Comparison of ENCODE assay signal across 10 cellular contexts in the genomic region with DNA sequence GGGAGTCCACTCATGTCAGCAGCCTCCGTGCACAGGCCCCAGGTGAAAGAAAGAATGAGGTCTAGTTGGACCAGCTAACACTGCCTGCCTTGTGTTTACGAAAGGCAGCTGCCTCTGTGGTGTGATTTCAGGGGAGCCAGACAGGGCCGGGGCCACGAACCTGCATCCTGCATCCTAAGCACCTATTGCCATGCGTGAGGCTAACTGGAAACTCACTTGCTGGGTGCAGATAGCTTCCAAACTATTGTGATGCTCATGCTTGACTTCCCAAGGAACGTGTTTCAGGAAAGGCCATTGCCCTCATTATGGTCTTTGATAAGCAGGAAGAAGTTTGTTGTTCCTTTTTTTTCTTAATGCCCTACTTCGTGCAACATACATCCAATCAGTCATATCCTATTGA. TPM values are rescaled to one million over a fixed set of nuclear protein-coding genes. Genes with fewer than 3 reads are reported as not detected.
DNase-seq lines count a peak whose midpoint lies in the region; ATAC-seq, FAIRE-seq and TF ChIP-seq lines count a peak whose summit lies in the region.
"Had no signal": no experiment of that assay in that cellular context is flagged by ENCODE, and none has a peak within 500 bp of the region (broad histone marks: within the 10 kb centered on the region; RNA-seq: fewer than 3 reads in every experiment).

No MANE protein-coding gene starts in this region.

- FAIRE-seq in GM12891 (lab: Jason Lieb, UNC) = peak; percentile 23

- H3K27ac ChIP-seq in endodermal cell (ENCODE audit: low read depth, low read length) (no peak overlapping the region), brain microvascular endothelial cell (no peak overlapping the region)
- H3K27ac ChIP-seq: SJCRH30 had no signal

- H3K4me1 Mint-ChIP-seq in activated CD8-positive, alpha-beta T cell treated with anti-CD3 and anti-CD28 coated beads for 36 hours (ENCODE audit: low read depth) = peaks cover 43% of the 10 kb centered on the region
- H3K4me1 Mint-ChIP-seq in endodermal cell = peaks cover 31% of the 10 kb centered on the region

- H3K9ac ChIP-seq in endodermal cell (ENCODE audit: extremely low read depth, low read length, poor library complexity, severe bottlenecking) = no peak overlapping the region

- TF ChIP-seq CTCF in activated CD8-positive, alpha-beta T cell treated with anti-CD3 and anti-CD28 coated beads for 36 hours (IDR thresholded peaks at IDR 0.05) = no peak
- no peak for TF ChIP-seq CTCF in endodermal cell (conservative IDR thresholded peaks at IDR 0.05)
- no peak for TF ChIP-seq CTCF in brain microvascular endothelial cell (IDR thresholded peaks at IDR 0.05; ENCODE audit: low read depth, low read length, missing control alignments)

- peaks cover 39% of the 10 kb centered on the region for H3K36me3 Mint-ChIP-seq in activated CD8-positive, alpha-beta T cell treated with anti-CD3 and anti-CD28 coated beads for 36 hours (ENCODE audit: low read depth)
- H3K36me3 Mint-ChIP-seq in endodermal cell (ENCODE audit: low read depth) = no peaks in the 10 kb centered on the region

- DNase-seq in GM12891 (ENCODE audit: insufficient read length, low spot score) = no peak
- DNase-seq in activated CD8-positive, alpha-beta T cell treated with anti-CD3 and anti-CD28 coated beads for 36 hours = peak; percentile 60
- no peak for DNase-seq in endodermal cell
- peak; percentile 48 for DNase-seq in stimulated activated CD8-positive, alpha-beta memory T cell treated with anti-CD3 and anti-CD28 coated beads, Interleukin-4, amount 100 ng/mL, for 48 hours
- no peak for DNase-seq in left lobe of liver (ENCODE audit: low spot score)
- no peak for DNase-seq in NCI-H1092 treated with DMSO at 0.1 percent for 48 hours (lab: John Stamatoyannopoulos, UW)
- no peak for DNase-seq in brain microvascular endothelial cell
- DNase-seq: GF-D8, SJCRH30 had no signal

- H3K4me1 ChIP-seq in endodermal cell (ENCODE audit: control insufficient read depth, insufficient read depth, low read length) = peaks cover 5% of the 10 kb centered on the region
- H3K4me1 ChIP-seq: SJCRH30 had no signal

- CTCF ChIA-PET in activated CD8-positive, alpha-beta T cell treated with anti-CD3 and anti-CD28 coated beads for 36 hours (lab: Charles Lee) = interaction anchor here (1.0 to 1.3 kb wide), 4 partner anchors 14 to 210 kb away, joined by 3 read pairs; no protein-coding TSS in a partner anchor

- POLR2A ChIA-PET in activated CD8-positive, alpha-beta T cell treated with anti-CD3 and anti-CD28 coated beads for 36 hours (lab: Charles Lee) = interaction anchor here (0.8 to 5.0 kb wide), 7 partner anchors 28 to 209 kb away, joined by 3 to 40 read pairs (median 3); a partner anchor contains a TSS

- 89 to 91% methylated on average over 7 of the region's 7 CpGs for WGBS in endodermal cell (ENCODE audit: insufficient coverage in 1 of 2, insufficient read length in 1 of 2), 2 experiments

- H3K27me3 ChIP-seq in endodermal cell (ENCODE audit: control insufficient read depth, insufficient read depth, low read length, poor library complexity, severe bottlenecking) (no peaks in the 10 kb centered on the region), brain microvascular endothelial cell (replicated peaks) (no peaks in the 10 kb centered on the region)
- H3K27me3 ChIP-seq: SJCRH30 had no signal

- no peak for ATAC-seq in activated CD8-positive, alpha-beta T cell treated with anti-CD3 and anti-CD28 coated beads for 36 hours
- ATAC-seq in left lobe of liver (no peak), GM21528 (IDR thresholded peaks at IDR 0.05; ENCODE audit: low FRiP score, unreplicated experiment) (no peak)

- no peaks in the 10 kb centered on the region for H3K9me3 ChIP-seq in endodermal cell (ENCODE audit: control insufficient read depth, low read length)
- H3K9me3 ChIP-seq: SJCRH30 had no signal

- intact Hi-C loops in activated CD8-positive, alpha-beta T cell treated with anti-CD3 and anti-CD28 coated beads for 36 hours (cut with micrococcal nuclease) = loop anchor here (5.0 kb wide), 3 partner anchors 36 to 209 kb away; no protein-coding TSS in a partner anchor

- no peak overlapping the region for H3K4me3 ChIP-seq in endodermal cell (ENCODE audit: low read length)
- H3K4me3 ChIP-seq in brain microvascular endothelial cell (ENCODE audit: low read depth, low read length) = no peak overlapping the region
- H3K4me3 ChIP-seq: SJCRH30 had no signal

- in situ Hi-C loops in brain microvascular endothelial cell (cut with HindIII; ENCODE audit: low pct_ligation_motif_present, low sequenced_read_pairs) = no loop called here

- TF ChIP-seq POLR2A in GM12891 (IDR thresholded peaks at IDR 0.05; ENCODE audit: low read depth, low read length) = no peak

- peak overlapping the region; percentile 98 for H3K27ac Mint-ChIP-seq in activated CD8-positive, alpha-beta T cell treated with anti-CD3 and anti-CD28 coated beads for 36 hours
- H3K27ac Mint-ChIP-seq in endodermal cell = peak overlapping the region; percentile 36

- H3K4me3 Mint-ChIP-seq in activated CD8-positive, alpha-beta T cell treated with anti-CD3 and anti-CD28 coated beads for 36 hours = peak overlapping the region; percentile 94
- H3K4me3 Mint-ChIP-seq in endodermal cell = peak overlapping the region; percentile 9

- no peaks in the 10 kb centered on the region for H3K9me3 Mint-ChIP-seq in activated CD8-positive, alpha-beta T cell treated with anti-CD3 and anti-CD28 coated beads for 36 hours
- no peaks in the 10 kb centered on the region for H3K9me3 Mint-ChIP-seq in endodermal cell

- H3K36me3 ChIP-seq in endodermal cell (ENCODE audit: control insufficient read depth, insufficient read depth, low read length) (no peaks in the 10 kb centered on the region), brain microvascular endothelial cell (replicated peaks) (no peaks in the 10 kb centered on the region)
- H3K36me3 ChIP-seq: SJCRH30 had no signal

- H3K27me3 Mint-ChIP-seq in activated CD8-positive, alpha-beta T cell treated with anti-CD3 and anti-CD28 coated beads for 36 hours = no peaks in the 10 kb centered on the region
- no peaks in the 10 kb centered on the region for H3K27me3 Mint-ChIP-seq in endodermal cell (ENCODE audit: insufficient read depth)

TF ChIP-seq in GM12891, 5 proteins besides CTCF, POLR2A, EP300 and RAD21:
- TF ChIP-seq SPI1 (IDR thresholded peaks at IDR 0.05; ENCODE audit: low read depth, low read length) (no peak), POU2F2 (IDR thresholded peaks at IDR 0.05; ENCODE audit: low read depth, low read length) (no peak), PAX5 (IDR thresholded peaks at IDR 0.05; ENCODE audit: insufficient read depth, low read length, severe bottlenecking) (no peak), POLR2AphosphoS5 (IDR thresholded peaks at IDR 0.05; ENCODE audit: low read depth, low read length) (no peak; the same call in 1 of the 2 replicates), TAF1 (IDR thresholded peaks at IDR 0.05; ENCODE audit: low read depth, low read length) (no peak)
TF ChIP-seq in GM12891: peak in this region for 0.

RNA-seq across cellular contexts. Expression of a gene that starts 2.3 kb away (rescaled TPM):
- 53.8 TPM for polyA plus RNA-seq in GM12891 (2012; ENCODE audit: low read depth, missing spikeins)
- total RNA-seq in activated CD8-positive, alpha-beta T cell treated with anti-CD3 and anti-CD28 coated beads for 36 hours = 10 to 100 TPM; 48.1 to 56.4 TPM
- total RNA-seq in endodermal cell (10 to 100 TPM; 17.3 to 24.6 TPM), left lobe of liver (30.5 TPM)
- polyA plus RNA-seq in endodermal cell (2013, experiment 1 of 2) = 9.1 TPM
- 9.0 TPM for polyA plus RNA-seq in endodermal cell (2013, experiment 2 of 2)

Comparison
In these comparisons a context has a peak if more than half of its experiments do, and no peak if none do; other contexts are left out.
1. DNase-seq: peak in activated CD8-positive, alpha-beta T cell treated with anti-CD3 and anti-CD28 coated beads for 36 hours (single experiment) and stimulated activated CD8-positive, alpha-beta memory T cell treated with anti-CD3 and anti-CD28 coated beads, Interleukin-4, amount 100 ng/mL, for 48 hours (single experiment); none in GM12891 (single experiment), endodermal cell (single experiment), left lobe of liver (single experiment), NCI-H1092 treated with DMSO at 0.1 percent for 48 hours (single experiment) and brain microvascular endothelial cell (single experiment).